In the genomic region with DNA sequence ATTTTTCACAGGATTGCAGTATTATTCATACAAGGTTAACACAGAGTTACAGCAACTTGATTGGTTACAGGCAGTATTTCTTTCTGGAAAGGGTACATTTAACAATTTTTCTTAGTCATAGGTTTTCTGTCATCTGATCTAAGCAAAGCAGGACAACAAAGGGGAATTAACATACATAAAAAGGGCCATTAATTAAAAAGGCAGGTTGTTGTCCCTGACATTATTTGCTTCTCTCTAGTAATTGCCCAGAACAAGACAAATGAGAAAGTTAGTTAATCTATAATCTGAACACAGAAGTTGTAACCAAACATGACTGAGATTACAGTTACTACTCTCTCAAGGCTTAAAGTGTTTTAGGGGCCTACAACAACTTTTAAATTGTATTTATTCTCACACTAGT, we compare ENCODE assay signal across 24 cellular contexts.
"Had no signal": no experiment of that assay in that cellular context is flagged by ENCODE, and none has a peak within 500 bp of the region (broad histone marks: within the 10 kb centered on the region; RNA-seq: fewer than 3 reads in every experiment).

No MANE protein-coding gene starts in this region.

- ATAC-seq: activated CD8-positive, alpha-beta T cell treated with anti-CD3 and anti-CD28 coated beads, Interleukin-2, amount 10 ng/mL, durations not matched to agents 7 days and 5 days; activated naive CD8-positive, alpha-beta T cell treated with anti-CD3 and anti-CD28 coated beads, Interleukin-2, amount 50 U/mL, for 24 hours; foreskin keratinocyte; left cardiac atrium; sciatic nerve; stimulated activated memory B cell treated with anti-CD40 and anti-IgM and Interleukin-4, amounts not matched to agents 10 μg/mL and 1 μg/mL and 100 μg/mL, for 72 hours had no signal

- H3K4me3 Mint-ChIP-seq: activated CD8-positive, alpha-beta T cell treated with anti-CD3 and anti-CD28 coated beads, Interleukin-2, amount 10 ng/mL, durations not matched to agents 7 days and 5 days; activated naive CD8-positive, alpha-beta T cell treated with anti-CD3 and anti-CD28 coated beads, Interleukin-2, amount 50 U/mL, for 24 hours; activated T-helper 1 cell treated with anti-CD3 and anti-CD28 coated beads, Interleukin-12 subunit alpha, Interleukin-12 subunit beta, Interleukin-2, Interleukin-4 antibody, amounts not matched to agents 30 ng/mL and 10 ng/mL and 1 ng/mL, durations not matched to agents 14 hours and 24 hours and 36 hours; brain; memory B cell; nephron progenitor cell; stimulated activated memory B cell treated with anti-CD40 and anti-IgM and Interleukin-4, amounts not matched to agents 10 μg/mL and 1 μg/mL and 100 μg/mL, for 72 hours had no signal

- H3K4me1 ChIP-seq: foreskin keratinocyte, stomach, transverse colon, uterus had no signal

- H3K4me1 Mint-ChIP-seq: activated naive CD8-positive, alpha-beta T cell treated with anti-CD3 and anti-CD28 coated beads, Interleukin-2, amount 50 U/mL, for 24 hours; brain; memory B cell; nephron progenitor cell; stimulated activated memory B cell treated with anti-CD40 and anti-IgM and Interleukin-4, amounts not matched to agents 10 μg/mL and 1 μg/mL and 100 μg/mL, for 72 hours had no signal

- H3K9me3 ChIP-seq: transverse colon, uterus had no signal

- DNase-seq: activated CD4-positive, alpha-beta T cell treated with anti-CD3 and anti-CD28 coated beads for 1 hour; activated CD4-positive, alpha-beta T cell treated with anti-CD3 and anti-CD28 coated beads, Interleukin-2, amount 50 U/mL, for 1 hour; activated CD8-positive, alpha-beta T cell treated with anti-CD3 and anti-CD28 coated beads, Interleukin-2, amount 10 ng/mL, durations not matched to agents 7 days and 5 days; activated gamma-delta T cell; activated naive CD4-positive, alpha-beta T cell treated with anti-CD3 and anti-CD28 coated beads, Interleukin-2, amount 50 U/mL, for 16 hours; activated naive CD8-positive, alpha-beta T cell treated with anti-CD3 and anti-CD28 coated beads, Interleukin-2, amount 50 U/mL, for 24 hours; anterior cingulate cortex; dermis blood vessel endothelial cell; effector CD8-positive, alpha-beta T cell; foreskin keratinocyte; left cardiac atrium; nephron progenitor cell; nucleus accumbens; small intestine; stimulated activated CD4-positive, alpha-beta T cell treated with anti-CD3 and anti-CD28 coated beads, Interleukin-15, amount 100 ng/mL, for 24 hours; stomach; transverse colon; uterus had no signal

- H3K27ac Mint-ChIP-seq: activated CD8-positive, alpha-beta T cell treated with anti-CD3 and anti-CD28 coated beads, Interleukin-2, amount 10 ng/mL, durations not matched to agents 7 days and 5 days; activated naive CD8-positive, alpha-beta T cell treated with anti-CD3 and anti-CD28 coated beads, Interleukin-2, amount 50 U/mL, for 24 hours; activated T-helper 1 cell treated with anti-CD3 and anti-CD28 coated beads, Interleukin-12 subunit alpha, Interleukin-12 subunit beta, Interleukin-2, Interleukin-4 antibody, amounts not matched to agents 30 ng/mL and 10 ng/mL and 1 ng/mL, durations not matched to agents 14 hours and 24 hours and 36 hours; brain; memory B cell; nephron progenitor cell; stimulated activated memory B cell treated with anti-CD40 and anti-IgM and Interleukin-4, amounts not matched to agents 10 μg/mL and 1 μg/mL and 100 μg/mL, for 72 hours had no signal

- H3K27me3 ChIP-seq: foreskin keratinocyte, stomach, transverse colon, uterus had no signal

- H3K36me3 Mint-ChIP-seq: brain; memory B cell; stimulated activated memory B cell treated with anti-CD40 and anti-IgM and Interleukin-4, amounts not matched to agents 10 μg/mL and 1 μg/mL and 100 μg/mL, for 72 hours had no signal

- H3K36me3 ChIP-seq: stomach, transverse colon, uterus had no signal

- H3K4me3 ChIP-seq: stomach, transverse colon, uterus had no signal

- FAIRE-seq: small intestine had no signal

- H3K27me3 Mint-ChIP-seq: activated naive CD8-positive, alpha-beta T cell treated with anti-CD3 and anti-CD28 coated beads, Interleukin-2, amount 50 U/mL, for 24 hours; brain; memory B cell; stimulated activated memory B cell treated with anti-CD40 and anti-IgM and Interleukin-4, amounts not matched to agents 10 μg/mL and 1 μg/mL and 100 μg/mL, for 72 hours had no signal

- H3K27ac ChIP-seq: foreskin keratinocyte, stomach, transverse colon, uterus, VCaP had no signal
